28 cellular contexts compared by ENCODE assay signal in genomic region chr3:5267889-5268288, GRCh38.
"Had no signal": no experiment of that assay in that cellular context is flagged by ENCODE, and none has a peak within 500 bp of the region (broad histone marks: within the 10 kb centered on the region; RNA-seq: fewer than 3 reads in every experiment).

No MANE protein-coding gene starts in this region.

- H2AFZ ChIP-seq: neural progenitor cell, parathyroid adenoma had no signal

- H3K4me2 ChIP-seq: neural progenitor cell, smooth muscle cell had no signal

- H3K4me1 ChIP-seq: neural progenitor cell, parathyroid adenoma, psoas muscle, spleen, suprapubic skin, testis, tibial artery, transverse colon, upper lobe of right lung, uterus had no signal

- H3K4me3 ChIP-seq: neural progenitor cell, ovary, psoas muscle, skin epidermis, smooth muscle cell, spleen, suprapubic skin, testis, tibial artery, transverse colon, upper lobe of right lung, uterus had no signal

- ATAC-seq: natural killer cell; psoas muscle; right cardiac atrium; sciatic nerve; stimulated activated memory B cell treated with anti-CD40 and anti-IgM and Interleukin-4, amounts not matched to agents 10 μg/mL and 1 μg/mL and 100 μg/mL, for 72 hours; stimulated activated naive CD8-positive, alpha-beta T cell treated with anti-CD3 and anti-CD28 coated beads, Interleukin-15, amount 100 ng/mL, for 72 hours; stimulated activated naive CD8-positive, alpha-beta T cell treated with anti-CD3 and anti-CD28 coated beads, Interleukin-15, Interleukin-2, amounts not matched to agents 100 U/mL and 50 U/mL, for 24 hours; upper lobe of right lung had no signal

- DNase-seq: natural killer cell; occipital lobe; ovary; posterior cingulate gyrus; psoas muscle; right cardiac atrium; spleen; stimulated activated CD4-positive, alpha-beta T cell treated with anti-CD3 and anti-CD28 coated beads, Interleukin-12 subunit alpha, Interleukin-12 subunit beta, amount 100 ng/mL, for 4 hours; stimulated activated CD4-positive, alpha-beta T cell treated with anti-CD3 and anti-CD28 coated beads, Interleukin-1b, Interleukin-23, amount 100 ng/mL, for 48 hours; stimulated activated CD4-positive, alpha-beta T cell treated with anti-CD3 and anti-CD28 coated beads, Interleukin-4, amount 100 ng/mL, for 1 hour; stimulated activated CD4-positive, alpha-beta T cell treated with anti-CD3 and anti-CD28 coated beads, Interleukin-4, amount 100 ng/mL, for 4 hours; stimulated activated CD8-positive, alpha-beta memory T cell treated with anti-CD3 and anti-CD28 coated beads, Interleukin-4, amount 100 ng/mL, for 48 hours; stimulated activated naive CD4-positive, alpha-beta T cell; stimulated activated naive CD8-positive, alpha-beta T cell treated with anti-CD3 and anti-CD28 coated beads, Interleukin-15, amount 100 ng/mL, for 72 hours; stimulated activated naive CD8-positive, alpha-beta T cell treated with anti-CD3 and anti-CD28 coated beads, Interleukin-15, Interleukin-2, amounts not matched to agents 100 U/mL and 50 U/mL, for 24 hours; substantia nigra; testis; tibial artery; transverse colon; upper lobe of right lung; uterus had no signal

- H3K9ac ChIP-seq: neural progenitor cell, parathyroid adenoma had no signal

- H3K27ac ChIP-seq: neural progenitor cell, ovary, parathyroid adenoma, psoas muscle, skin epidermis, spleen, suprapubic skin, testis, tibial artery, transverse colon, upper lobe of right lung, uterus had no signal

- H3K79me2 ChIP-seq: parathyroid adenoma had no signal

- H3K9me3 ChIP-seq: ovary, psoas muscle, spleen, suprapubic skin, testis, tibial artery, transverse colon, upper lobe of right lung, uterus had no signal

- H3K27me3 ChIP-seq: neural progenitor cell, ovary, spleen, suprapubic skin, testis, tibial artery, transverse colon, upper lobe of right lung, uterus had no signal

- H3K36me3 ChIP-seq: neural progenitor cell, ovary, spleen, suprapubic skin, tibial artery, transverse colon, upper lobe of right lung, uterus had no signal
